ENCODE assay signal across 23 cellular contexts in the genomic region with DNA sequence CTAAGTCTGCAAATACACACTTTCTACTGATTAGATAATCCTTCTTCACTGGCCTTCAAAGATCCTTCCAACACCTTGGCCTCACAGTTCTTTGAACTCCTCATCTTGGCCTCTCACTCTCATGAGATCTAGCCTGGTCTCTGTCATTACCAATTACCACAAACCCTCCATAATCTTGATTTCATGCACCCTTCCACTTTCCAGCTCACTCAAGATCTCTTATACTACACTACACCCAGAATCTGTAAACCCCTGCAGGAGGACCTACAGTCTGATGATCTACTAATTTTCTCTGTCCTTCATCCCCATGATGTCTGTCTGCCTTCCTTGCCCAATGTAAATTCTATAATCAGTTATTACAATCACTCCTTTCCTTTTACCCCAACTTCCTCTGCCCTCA.
"Had no signal": no experiment of that assay in that cellular context is flagged by ENCODE, and none has a peak within 500 bp of the region (broad histone marks: within the 10 kb centered on the region; RNA-seq: fewer than 3 reads in every experiment).

No MANE protein-coding gene starts in this region.

- H3K4me1 ChIP-seq: breast epithelium, prostate gland, suprapubic skin had no signal

- H3K27me3 ChIP-seq: breast epithelium, neutrophil, ovary, suprapubic skin, tibial nerve had no signal

- DNase-seq: activated CD4-positive, alpha-beta memory T cell treated with anti-CD3 and anti-CD28 coated beads, Interleukin-2, amount 10 ng/mL, durations not matched to agents 7 days and 5 days; activated CD4-positive, alpha-beta T cell treated with anti-CD3 and anti-CD28 coated beads for 48 hours; activated CD8-positive, alpha-beta memory T cell treated with anti-CD3 and anti-CD28 coated beads, Interleukin-2, amount 50 U/mL, for 4 hours; activated gamma-delta T cell; effector memory CD8-positive, alpha-beta T cell; foreskin melanocyte; glutamatergic neuron; hippocampal formation; left ventricle myocardium inferior; ovary; stimulated activated CD4-positive, alpha-beta T cell treated with anti-CD3 and anti-CD28 coated beads, Interleukin-4, amount 100 ng/mL, for 24 hours; T-helper 1 cell had no signal

- H3K9me3 ChIP-seq: breast epithelium, left ventricle myocardium inferior, neutrophil, ovary, prostate gland, suprapubic skin, tibial nerve had no signal

- H3K9me3 Mint-ChIP-seq: activated CD4-positive, alpha-beta memory T cell treated with anti-CD3 and anti-CD28 coated beads, Interleukin-2, amount 10 ng/mL, durations not matched to agents 7 days and 5 days; activated naive CD4-positive, alpha-beta T cell treated with anti-CD3 and anti-CD28 coated beads, Interleukin-2, amount 50 U/mL, for 24 hours; central memory CD8-positive, alpha-beta T cell; effector memory CD8-positive, alpha-beta T cell; nephron; WTC11 had no signal

- H3K36me3 ChIP-seq: breast epithelium, ovary, prostate gland had no signal

- H3K27ac ChIP-seq: breast epithelium, left ventricle myocardium inferior, neutrophil, ovary, prostate gland, suprapubic skin, tibial nerve had no signal

- H3K36me3 Mint-ChIP-seq: activated naive CD4-positive, alpha-beta T cell treated with anti-CD3 and anti-CD28 coated beads, Interleukin-2, amount 50 U/mL, for 24 hours had no signal

- H3K4me3 ChIP-seq: breast epithelium, left ventricle myocardium inferior, ovary, prostate gland, suprapubic skin, tibial nerve had no signal

- ATAC-seq: effector memory CD8-positive, alpha-beta T cell; esophagus mucosa; WTC11 had no signal

- H3K27me3 Mint-ChIP-seq: activated CD4-positive, alpha-beta memory T cell treated with anti-CD3 and anti-CD28 coated beads, Interleukin-2, amount 10 ng/mL, durations not matched to agents 7 days and 5 days; activated naive CD4-positive, alpha-beta T cell treated with anti-CD3 and anti-CD28 coated beads, Interleukin-2, amount 50 U/mL, for 24 hours; central memory CD8-positive, alpha-beta T cell; effector memory CD8-positive, alpha-beta T cell; stimulated activated naive CD8-positive, alpha-beta T cell treated with anti-CD3 and anti-CD28 coated beads, Interleukin-15, Interleukin-2, amounts not matched to agents 100 ng/mL and 50 ng/mL, for 24 hours had no signal

- H3K4me1 Mint-ChIP-seq: nephron had no signal

- H3K4me3 Mint-ChIP-seq: activated CD4-positive, alpha-beta memory T cell treated with anti-CD3 and anti-CD28 coated beads, Interleukin-2, amount 10 ng/mL, durations not matched to agents 7 days and 5 days; activated naive CD4-positive, alpha-beta T cell treated with anti-CD3 and anti-CD28 coated beads, Interleukin-2, amount 50 U/mL, for 24 hours; central memory CD8-positive, alpha-beta T cell; effector memory CD8-positive, alpha-beta T cell; nephron; stimulated activated naive CD8-positive, alpha-beta T cell treated with anti-CD3 and anti-CD28 coated beads, Interleukin-15, Interleukin-2, amounts not matched to agents 100 ng/mL and 50 ng/mL, for 24 hours; WTC11 had no signal

- H3K27ac Mint-ChIP-seq: activated CD4-positive, alpha-beta memory T cell treated with anti-CD3 and anti-CD28 coated beads, Interleukin-2, amount 10 ng/mL, durations not matched to agents 7 days and 5 days; activated naive CD4-positive, alpha-beta T cell treated with anti-CD3 and anti-CD28 coated beads, Interleukin-2, amount 50 U/mL, for 24 hours; effector memory CD8-positive, alpha-beta T cell; nephron; stimulated activated naive CD8-positive, alpha-beta T cell treated with anti-CD3 and anti-CD28 coated beads, Interleukin-15, Interleukin-2, amounts not matched to agents 100 ng/mL and 50 ng/mL, for 24 hours; WTC11 had no signal
